In genomic region chr11:70908223-70908622, GRCh38 we compare ENCODE assay signal across 22 cellular contexts.
DNase-seq lines count a peak whose midpoint lies in the region; ATAC-seq, FAIRE-seq and TF ChIP-seq lines count a peak whose summit lies in the region.
"Had no signal": no experiment of that assay in that cellular context is flagged by ENCODE, and none has a peak within 500 bp of the region (broad histone marks: within the 10 kb centered on the region; RNA-seq: fewer than 3 reads in every experiment).

No MANE protein-coding gene starts in this region.

- H3K36me3 ChIP-seq in esophagus squamous epithelium, result no peaks in the 10 kb centered on the region
- H3K36me3 ChIP-seq in neuronal stem cell (replicated peaks in 1 of 2; ENCODE audit: control insufficient read depth in 2 of 2, insufficient read depth in 2 of 2, low read length in 2 of 2), result no peaks in the 10 kb centered on the region
- H3K36me3 ChIP-seq: BLaER1 had no signal

- H3K27ac ChIP-seq in esophagus squamous epithelium (peak overlapping the region in 3 of 4 donors; percentile 34 to 61 (median 52)), neuronal stem cell (replicated peaks; ENCODE audit: low read length) (no peak overlapping the region)
- H3K27ac ChIP-seq: BLaER1 had no signal

- H2BK15ac ChIP-seq in neuronal stem cell (ENCODE audit: low read length), result no peak overlapping the region

- no peak overlapping the region for H4K8ac ChIP-seq in neuronal stem cell (ENCODE audit: low read depth, low read length)

- no peak overlapping the region for H3K4me2 ChIP-seq in neuronal stem cell (ENCODE audit: insufficient read depth, low read length, poor library complexity, severe bottlenecking)
- H3K4me2 ChIP-seq: BLaER1, SK-N-SH had no signal

- intact Hi-C loops in cardiac septum (cut with DNase I), result no loop called here
- intact Hi-C loops in left cardiac atrium (cut with DNase I), result no loop called here
- intact Hi-C loops in esophagus squamous epithelium (cut with DNase I), result no loop called here

- no peak overlapping the region for H3K9ac ChIP-seq in neuronal stem cell (ENCODE audit: low read depth, low read length, poor library complexity)
- H3K9ac ChIP-seq: BLaER1, SK-N-SH had no signal

- ATAC-seq in left cardiac atrium (no peak), GM21717 (IDR thresholded peaks at IDR 0.05; ENCODE audit: unreplicated experiment) (no peak)
- ATAC-seq: GM12878 had no signal

- no peak overlapping the region for H3K4ac ChIP-seq in neuronal stem cell (ENCODE audit: low read length)

- 52 to 80% methylated on average over 4 to 6 of the region's 9 CpGs for WGBS in esophagus squamous epithelium, 2 donors
- no CpG with 5 or more reads among the region's 9 CpGs for WGBS in neuronal stem cell (ENCODE audit: extremely low coverage in 2 of 2, insufficient read length in 2 of 2, insufficient replicate concordance in 1 of 2), 2 donors

- no peak overlapping the region for H3K14ac ChIP-seq in neuronal stem cell (ENCODE audit: low read length)

- H2BK5ac ChIP-seq in neuronal stem cell (ENCODE audit: low read length), result no peak overlapping the region

- H3K79me1 ChIP-seq in neuronal stem cell (ENCODE audit: low read depth, low read length), result no peaks in the 10 kb centered on the region

- H3K27me3 ChIP-seq in esophagus squamous epithelium, result no peaks in the 10 kb centered on the region
- H3K27me3 ChIP-seq in neuronal stem cell (ENCODE audit: control insufficient read depth in 3 of 3, insufficient read depth in 3 of 3, low read depth in 1 of 3, low read length in 3 of 3), result no peaks in the 10 kb centered on the region
- H3K27me3 ChIP-seq: BLaER1 had no signal

- no peak overlapping the region for H2AFZ ChIP-seq in neuronal stem cell (ENCODE audit: low read length)

- no peak overlapping the region for H2BK120ac ChIP-seq in neuronal stem cell (ENCODE audit: low read depth, low read length)

- TF ChIP-seq POLR2A in esophagus squamous epithelium (IDR thresholded peaks at IDR 0.05), result no peak
- no peak for TF ChIP-seq POLR2A in H54 (IDR thresholded peaks at IDR 0.05; ENCODE audit: low read depth, low read length)

- peak overlapping the region in 1 of 4 donors; percentile 13 for H3K4me3 ChIP-seq in esophagus squamous epithelium
- peak overlapping the region in 1 of 2 donors; percentile 58 for H3K4me3 ChIP-seq in neuronal stem cell (ENCODE audit: low read length in 2 of 2)
- H3K4me3 ChIP-seq: BLaER1, GM12878 had no signal

- no peak overlapping the region for H2BK12ac ChIP-seq in neuronal stem cell (ENCODE audit: low read length)

- H3K18ac ChIP-seq in neuronal stem cell (ENCODE audit: low read length), result peak overlapping the region; percentile 62

- H3K23ac ChIP-seq in neuronal stem cell (ENCODE audit: low read depth, low read length, poor library complexity), result no peak overlapping the region

- no peak for TF ChIP-seq CTCF in esophagus squamous epithelium (IDR thresholded peaks at IDR 0.05)

- no peaks in the 10 kb centered on the region for H3K4me1 ChIP-seq in esophagus squamous epithelium
- H3K4me1 ChIP-seq in neuronal stem cell (ENCODE audit: control insufficient read depth in 2 of 2, insufficient read depth in 1 of 2, low read depth in 1 of 2, low read length in 2 of 2), result peaks cover 0 to 10% of the 10 kb centered on the region in 2 donors

- peak; percentile 38 for DNase-seq in cardiac septum (ENCODE audit: low spot score)
- DNase-seq in left cardiac atrium, result no peak
- DNase-seq in esophagus squamous epithelium (lab: John Stamatoyannopoulos, UW), result no peak
- no peak for DNase-seq in neuronal stem cell (ENCODE audit: low spot score)
- DNase-seq in dermis blood vessel endothelial cell, result no peak
- DNase-seq in retina, result no peak
- DNase-seq in H54 (ENCODE audit: insufficient read length, low spot score), result no peak
- DNase-seq: Calu3; CD4-positive, alpha-beta memory T cell; DMS53; EL; GOT3; KG1; NCI-H2171; NCI-H446 treated with DMSO at 0.1 percent for 48 hours; NCI-H748 treated with DMSO at 0.1 percent for 48 hours; SHP77 treated with DMSO at 0.1 percent for 48 hours; SK-N-SH had no signal

- no peak overlapping the region for H2AK5ac ChIP-seq in neuronal stem cell (ENCODE audit: low read depth, low read length)

- FAIRE-seq in H54 (lab: Jason Lieb, UNC), result no peak
- FAIRE-seq: A204.1, GM12878 had no signal

- H4K91ac ChIP-seq in neuronal stem cell (ENCODE audit: low read depth, low read length, poor library complexity), result peak overlapping the region; percentile 56

- H3K9me3 ChIP-seq in esophagus squamous epithelium (no peaks in the 10 kb centered on the region), neuronal stem cell (replicated peaks in 1 of 2; ENCODE audit: control insufficient read depth in 2 of 2, insufficient read depth in 1 of 2, low read depth in 1 of 2, low read length in 2 of 2) (no peaks in the 10 kb centered on the region)
- H3K9me3 ChIP-seq: BLaER1, SK-N-SH had no signal
